Comparison of ENCODE assay signal across 8 cellular contexts in genomic region chr17:59154721-59155438, GRCh38. TPM values are rescaled to one million over a fixed set of nuclear protein-coding genes. Genes with fewer than 3 reads are reported as not detected.
A peak's percentile ranks its signal among the peaks of the same experiment; 100 is the strongest.
DNase-seq lines count a peak whose midpoint lies in the region; ATAC-seq, FAIRE-seq and TF ChIP-seq lines count a peak whose summit lies in the region.

A gene with protein sequence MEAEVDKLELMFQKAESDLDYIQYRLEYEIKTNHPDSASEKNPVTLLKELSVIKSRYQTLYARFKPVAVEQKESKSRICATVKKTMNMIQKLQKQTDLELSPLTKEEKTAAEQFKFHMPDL (minus strand): TSS chr17:59155186. CDS start chr17:59155163, 23 bp downstream.

- CTCF ChIA-PET in activated CD4-positive, alpha-beta memory T cell treated with anti-CD3 and anti-CD28 coated beads, Interleukin-2, amount 10 ng/mL, durations not matched to agents 7 days and 5 days (lab: Charles Lee) = interaction anchor here (1.0 to 1.4 kb wide), 4 partner anchors 9 to 55 kb away, joined by 5 to 8 read pairs (median 7); partner anchors contain the start of genes SMG8 and TRIM37

- POLR2A ChIA-PET in activated CD4-positive, alpha-beta memory T cell treated with anti-CD3 and anti-CD28 coated beads, Interleukin-2, amount 10 ng/mL, durations not matched to agents 7 days and 5 days (lab: Charles Lee) = interaction anchor here (0.5 to 11.5 kb wide), 31 partner anchors 8 to 1148 kb away, joined by 3 to 134 read pairs (median 4); partner anchors contain the start of genes CLTC, GDPD1, PTRH2 and RAD51C

- no peak for FAIRE-seq in GM19239 (lab: Jason Lieb, UNC)

- H3K9me3 Mint-ChIP-seq in activated CD4-positive, alpha-beta memory T cell treated with anti-CD3 and anti-CD28 coated beads, Interleukin-2, amount 10 ng/mL, durations not matched to agents 7 days and 5 days = no peaks in the 10 kb centered on the region
- H3K9me3 Mint-ChIP-seq in mesothelial cell of epicardium = no peaks in the 10 kb centered on the region

- H3K4me1 Mint-ChIP-seq in activated CD4-positive, alpha-beta memory T cell treated with anti-CD3 and anti-CD28 coated beads, Interleukin-2, amount 10 ng/mL, durations not matched to agents 7 days and 5 days = peaks cover 62% of the 10 kb centered on the region
- H3K4me1 Mint-ChIP-seq in mesothelial cell of epicardium = peaks cover 31% of the 10 kb centered on the region

- ATAC-seq in HG03439 (IDR thresholded peaks at IDR 0.05; ENCODE audit: unreplicated experiment) = peak; percentile 88

- peak within 1 kb of the TSS; percentile 61 for H3K4me3 ChIP-seq in AG09309 (ENCODE audit: control insufficient read depth, low read depth, low read length)

- H3K27ac Mint-ChIP-seq in activated CD4-positive, alpha-beta memory T cell treated with anti-CD3 and anti-CD28 coated beads, Interleukin-2, amount 10 ng/mL, durations not matched to agents 7 days and 5 days = no peak within 1 kb of the TSS
- no peak within 1 kb of the TSS for H3K27ac Mint-ChIP-seq in mesothelial cell of epicardium

- TF ChIP-seq CTCF in AG09309 (IDR thresholded peaks at IDR 0.05; ENCODE audit: control insufficient read depth, insufficient read depth, low read depth, low read length, missing control alignments) (no peak), mesothelial cell of epicardium (IDR thresholded peaks at IDR 0.05; ENCODE audit: unreplicated experiment) (no peak)

- H3K36me3 Mint-ChIP-seq in activated CD4-positive, alpha-beta memory T cell treated with anti-CD3 and anti-CD28 coated beads, Interleukin-2, amount 10 ng/mL, durations not matched to agents 7 days and 5 days (ENCODE audit: low read depth) = peaks cover 42% of the 10 kb centered on the region
- no peaks in the 10 kb centered on the region for H3K36me3 Mint-ChIP-seq in mesothelial cell of epicardium

- H3K27me3 Mint-ChIP-seq in activated CD4-positive, alpha-beta memory T cell treated with anti-CD3 and anti-CD28 coated beads, Interleukin-2, amount 10 ng/mL, durations not matched to agents 7 days and 5 days = no peaks in the 10 kb centered on the region
- no peaks in the 10 kb centered on the region for H3K27me3 Mint-ChIP-seq in mesothelial cell of epicardium (ENCODE audit: low read depth)

- no peak within 1 kb of the TSS for H3K4me3 Mint-ChIP-seq in activated CD4-positive, alpha-beta memory T cell treated with anti-CD3 and anti-CD28 coated beads, Interleukin-2, amount 10 ng/mL, durations not matched to agents 7 days and 5 days
- no peak within 1 kb of the TSS for H3K4me3 Mint-ChIP-seq in mesothelial cell of epicardium

- no peak for DNase-seq in AG09309 (ENCODE audit: low read depth)
- DNase-seq in GM19239 (ENCODE audit: insufficient read length, low spot score) = peak; percentile 15
- DNase-seq in NCI-H510A treated with DMSO at 0.1 percent for 48 hours (lab: John Stamatoyannopoulos, UW) = peak; percentile 100
- DNase-seq in activated CD4-positive, alpha-beta memory T cell treated with anti-CD3 and anti-CD28 coated beads, Interleukin-2, amount 10 ng/mL, durations not matched to agents 7 days and 5 days = peak; percentile 98
- peak; percentile 95 for DNase-seq in effector CD4-positive, alpha-beta T cell
- DNase-seq in mesothelial cell of epicardium (ENCODE audit: low spot score in 2 of 2, unreplicated experiment in 2 of 2) = peak; percentile 93 to 97
- peak; percentile 94 to 96 for DNase-seq in stimulated activated CD8-positive, alpha-beta memory T cell treated with anti-CD3 and anti-CD28 coated beads, Interleukin-15, amount 100 ng/mL, for 48 hours (ENCODE audit: low read depth in 2 of 2)

RNA-seq across cellular contexts. Expression of the gene that starts here (rescaled TPM):
- 100 to 1,000 TPM in 1 of 2 experiments, 10 to 100 TPM in 1; 88.1 to 101 TPM for total RNA-seq in activated CD4-positive, alpha-beta memory T cell treated with anti-CD3 and anti-CD28 coated beads, Interleukin-2, amount 10 ng/mL, durations not matched to agents 7 days and 5 days
- total RNA-seq in mesothelial cell of epicardium = 59.6 to 64.0 TPM (median 61.7 TPM) in 3 replicates
